Comparison of ENCODE assay signal across 28 cellular contexts in genomic region chr11:76897233-76897632, GRCh38.
"Had no signal": no experiment of that assay in that cellular context is flagged by ENCODE, and none has a peak within 500 bp of the region (broad histone marks: within the 10 kb centered on the region; RNA-seq: fewer than 3 reads in every experiment).

No MANE protein-coding gene starts in this region.

- DNase-seq: Kasumi-1; MG63; NCI-H1048; NCI-H1092 treated with DMSO at 0.1 percent for 48 hours; NCI-H1417 treated with DMSO at 0.1 percent for 48 hours; NCI-H1436 treated with DMSO at 0.1 percent for 48 hours; NCI-H1694 treated with DMSO at 0.1 percent for 48 hours; NCI-H187 treated with DMSO at 0.1 percent for 48 hours; NCI-H2029; NCI-H2081; NCI-H2171 treated with DMSO at 0.1 percent for 48 hours; NCI-H2227 treated with DMSO at 0.1 percent for 48 hours; NCI-H345; NCI-H446; NCI-H524; NCI-H526; NCI-H69; NCI-H748 treated with DMSO at 0.1 percent for 48 hours; NCI-H82; NK-92 treated with Interleukin-12 subunit alpha and Interleukin-12 subunit beta, amount 100 ng/mL, for 24 hours; OCI-M1; PC-3; Peyer's patch; Right ventricle myocardium superior; SHP77 treated with DMSO at 0.1 percent for 48 hours; SK-N-SH; SW 1271; T-helper 1 cell had no signal

- ATAC-seq: PC-3 had no signal
